Comparison of ENCODE assay signal across 15 cellular contexts in genomic region chr7:42878303-42878702, GRCh38.
"Had no signal": no experiment of that assay in that cellular context is flagged by ENCODE, and none has a peak within 500 bp of the region (broad histone marks: within the 10 kb centered on the region; RNA-seq: fewer than 3 reads in every experiment).

No MANE protein-coding gene starts in this region.

- H3K27me3 ChIP-seq: body of pancreas, colonic mucosa had no signal

- H3K4me1 ChIP-seq: body of pancreas, colonic mucosa had no signal

- DNase-seq: activated CD4-positive, alpha-beta T cell treated with anti-CD3 and anti-CD28 coated beads, Interleukin-2, amount 10 ng/mL, durations not matched to agents 7 days and 5 days; activated CD8-positive, alpha-beta memory T cell treated with anti-CD3 and anti-CD28 coated beads for 24 hours; activated naive CD8-positive, alpha-beta T cell treated with anti-CD3 and anti-CD28 coated beads for 36 hours; amygdala; body of pancreas; central memory CD4-positive, alpha-beta T cell; colonic mucosa; left colon; naive thymus-derived CD8-positive, alpha-beta T cell; occipital lobe; right cardiac atrium; stimulated activated CD4-positive, alpha-beta T cell treated with anti-CD3 and anti-CD28 coated beads, Interleukin-4, amount 100 ng/mL, for 24 hours; stimulated activated naive CD4-positive, alpha-beta T cell treated with Interleukin-2 at 50 U/mL for 16 hours; trophoblast cell had no signal

- H3K36me3 ChIP-seq: colonic mucosa had no signal

- ATAC-seq: body of pancreas; left colon; naive thymus-derived CD8-positive, alpha-beta T cell had no signal

- H3K27ac ChIP-seq: body of pancreas, colonic mucosa, skin epidermis had no signal

- H3K9me3 ChIP-seq: body of pancreas, colonic mucosa had no signal

- H3K4me3 ChIP-seq: body of pancreas, colonic mucosa, skin epidermis had no signal
